Comparison of ENCODE assay signal across 28 cellular contexts in the genomic region with DNA sequence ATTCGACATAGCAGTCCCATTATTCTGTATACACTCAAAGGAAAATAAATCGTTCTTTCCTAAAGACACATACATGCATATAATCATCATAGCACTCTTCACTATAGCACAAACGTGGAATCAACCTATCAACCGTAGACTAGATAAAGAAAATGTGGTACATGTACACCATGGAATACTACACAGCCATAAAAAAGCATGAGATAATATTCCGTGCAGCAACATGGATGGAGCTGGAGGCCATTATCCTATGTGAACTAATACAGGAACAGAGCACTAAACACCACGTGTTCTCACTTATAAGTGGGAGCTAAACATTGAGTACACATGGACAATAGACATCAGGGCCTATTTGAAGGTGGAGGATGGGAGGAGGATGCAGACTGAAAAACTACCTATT.
"Had no signal": no experiment of that assay in that cellular context is flagged by ENCODE, and none has a peak within 500 bp of the region (broad histone marks: within the 10 kb centered on the region; RNA-seq: fewer than 3 reads in every experiment).

No MANE protein-coding gene starts in this region.

- H3K27ac ChIP-seq: brain microvascular endothelial cell, esophagus squamous epithelium, heart left ventricle had no signal

- H3K4me3 Mint-ChIP-seq: activated CD4-positive, alpha-beta memory T cell treated with anti-CD3 and anti-CD28 coated beads, Interleukin-2, amount 10 ng/mL, durations not matched to agents 7 days and 5 days; activated CD4-positive, alpha-beta T cell treated with anti-CD3 and anti-CD28 coated beads for 36 hours; activated CD4-positive, alpha-beta T cell treated with anti-CD3 and anti-CD28 coated beads, Interleukin-2, amount 10 ng/mL, durations not matched to agents 7 days and 5 days; activated naive CD8-positive, alpha-beta T cell; activated T-cell treated with anti-CD3 and anti-CD28 coated beads, Interleukin-2, amount 50 U/mL, for 4 hours; activated T-helper 17 cell treated with anti-CD3 and anti-CD28 coated beads, Interleukin-2, amount 50 U/mL, for 72 hours; effector memory CD8-positive, alpha-beta T cell had no signal

- H3K9me3 Mint-ChIP-seq: activated CD4-positive, alpha-beta memory T cell treated with anti-CD3 and anti-CD28 coated beads, Interleukin-2, amount 10 ng/mL, durations not matched to agents 7 days and 5 days; activated CD4-positive, alpha-beta T cell treated with anti-CD3 and anti-CD28 coated beads, Interleukin-2, amount 10 ng/mL, durations not matched to agents 7 days and 5 days; activated T-cell treated with anti-CD3 and anti-CD28 coated beads, Interleukin-2, amount 50 U/mL, for 4 hours; activated T-helper 17 cell treated with anti-CD3 and anti-CD28 coated beads, Interleukin-2, amount 50 U/mL, for 72 hours; effector memory CD8-positive, alpha-beta T cell had no signal

- H3K9me3 ChIP-seq: esophagus squamous epithelium, heart left ventricle had no signal

- H3K27ac Mint-ChIP-seq: activated CD4-positive, alpha-beta memory T cell treated with anti-CD3 and anti-CD28 coated beads, Interleukin-2, amount 10 ng/mL, durations not matched to agents 7 days and 5 days; activated CD4-positive, alpha-beta T cell treated with anti-CD3 and anti-CD28 coated beads for 36 hours; activated CD4-positive, alpha-beta T cell treated with anti-CD3 and anti-CD28 coated beads, Interleukin-2, amount 10 ng/mL, durations not matched to agents 7 days and 5 days; activated naive CD8-positive, alpha-beta T cell; activated T-helper 17 cell treated with anti-CD3 and anti-CD28 coated beads, Interleukin-2, amount 50 U/mL, for 72 hours; effector memory CD8-positive, alpha-beta T cell had no signal

- FAIRE-seq: astrocyte, bronchial epithelial cell, colon, frontal cortex had no signal

- H3K36me3 ChIP-seq: brain microvascular endothelial cell, esophagus squamous epithelium, heart left ventricle had no signal

- H3K4me3 ChIP-seq: esophagus squamous epithelium, heart left ventricle had no signal

- H3K4me1 Mint-ChIP-seq: activated CD4-positive, alpha-beta memory T cell treated with anti-CD3 and anti-CD28 coated beads, Interleukin-2, amount 10 ng/mL, durations not matched to agents 7 days and 5 days; activated CD4-positive, alpha-beta T cell treated with anti-CD3 and anti-CD28 coated beads for 36 hours; activated CD4-positive, alpha-beta T cell treated with anti-CD3 and anti-CD28 coated beads, Interleukin-2, amount 10 ng/mL, durations not matched to agents 7 days and 5 days; activated T-helper 17 cell treated with anti-CD3 and anti-CD28 coated beads, Interleukin-2, amount 50 U/mL, for 72 hours had no signal

- H3K4me1 ChIP-seq: esophagus squamous epithelium, heart left ventricle had no signal

- H3K36me3 Mint-ChIP-seq: activated naive CD8-positive, alpha-beta T cell had no signal

- H3K27me3 ChIP-seq: brain microvascular endothelial cell, esophagus squamous epithelium, heart left ventricle had no signal

- DNase-seq: activated CD4-positive, alpha-beta memory T cell treated with anti-CD3 and anti-CD28 coated beads, Interleukin-2, amount 10 ng/mL, durations not matched to agents 7 days and 5 days; activated CD4-positive, alpha-beta T cell treated with anti-CD3 and anti-CD28 coated beads for 36 hours; activated CD4-positive, alpha-beta T cell treated with anti-CD3 and anti-CD28 coated beads, Interleukin-2, amount 10 ng/mL, durations not matched to agents 7 days and 5 days; activated CD4-positive, alpha-beta T cell treated with anti-CD3 and anti-CD28 coated beads, Interleukin-2, amount 50 U/mL, for 4 hours; activated CD4-positive, CD25-positive, alpha-beta regulatory T cell; activated CD4-positive, CD25-positive, alpha-beta regulatory T cell treated with anti-CD3 and anti-CD28 coated beads, Interleukin-2, amount 50 U/mL, for 72 hours; activated CD8-positive, alpha-beta memory T cell treated with anti-CD3 and anti-CD28 coated beads, Interleukin-2, amount 50 U/mL, for 48 hours; activated effector memory CD4-positive, alpha-beta T cell treated with Interleukin-2 at 50 U/mL for 16 hours; activated gamma-delta T cell treated with Interleukin-2 at 50 U/mL for 16 hours; activated naive CD4-positive, alpha-beta T cell treated with anti-CD3 and anti-CD28 coated beads, Interleukin-2, amount 50 U/mL, for 16 hours; activated naive CD4-positive, alpha-beta T cell treated with Interleukin-2 at 50 U/mL for 16 hours; activated T-cell treated with anti-CD3 and anti-CD28 coated beads, Interleukin-2, amount 50 U/mL, for 4 hours; amniotic stem cell; anterior cingulate cortex; brain microvascular endothelial cell; cortex of kidney; dermis blood vessel endothelial cell; effector CD4-positive, alpha-beta T cell; effector memory CD8-positive, alpha-beta T cell; esophagus squamous epithelium; heart left ventricle; T-helper 2 cell had no signal

- ATAC-seq: activated CD4-positive, alpha-beta T cell treated with anti-CD3 and anti-CD28 coated beads for 36 hours; activated T-cell treated with anti-CD3 and anti-CD28 coated beads, Interleukin-2, amount 50 U/mL, for 4 hours; activated T-helper 17 cell treated with anti-CD3 and anti-CD28 coated beads, Interleukin-2, amount 50 U/mL, for 72 hours; effector memory CD8-positive, alpha-beta T cell; heart left ventricle had no signal
